ENCODE assay signal across 8 cellular contexts in genomic region chr13:100673831-100674362, GRCh38. TPM values are rescaled to one million over a fixed set of nuclear protein-coding genes. Genes with fewer than 3 reads are reported as not detected.
A peak's percentile ranks its signal among the peaks of the same experiment; 100 is the strongest.
DNase-seq lines count a peak whose midpoint lies in the region; ATAC-seq and TF ChIP-seq lines count a peak whose summit lies in the region.

No MANE protein-coding gene starts in this region.

- peak; percentile 9 to 18 for ATAC-seq in CD4-positive, CD25-positive, alpha-beta regulatory T cell (ENCODE audit: low read depth in 2 of 2)
- ATAC-seq in GM19328 (IDR thresholded peaks at IDR 0.05; ENCODE audit: unreplicated experiment) (peak; percentile 9), HG03378 (IDR thresholded peaks at IDR 0.05; ENCODE audit: unreplicated experiment) (peak; percentile 51)

- no peak overlapping the region for H2AFZ ChIP-seq in OCI-LY7 (ENCODE audit: low read length)

- peak overlapping the region; percentile 86 for H3K4me3 ChIP-seq in CD4-positive, CD25-positive, alpha-beta regulatory T cell (ENCODE audit: low read depth, low read length)
- peak overlapping the region; percentile 67 for H3K4me3 ChIP-seq in OCI-LY7 (ENCODE audit: low read depth, low read length, poor library complexity, severe bottlenecking)

- TF ChIP-seq CTCF in OCI-LY7 (conservative IDR thresholded peaks at IDR 0.05; ENCODE audit: low read length) (no peak), nephron progenitor cell (IDR thresholded peaks at IDR 0.05) (no peak)

- H4K20me1 ChIP-seq in OCI-LY7 (ENCODE audit: insufficient read depth, low read length), result no peaks in the 10 kb centered on the region

- H3K36me3 ChIP-seq in CD4-positive, CD25-positive, alpha-beta regulatory T cell (ENCODE audit: control insufficient read depth, insufficient read depth, low read length), result peaks cover 7% of the 10 kb centered on the region
- H3K36me3 ChIP-seq in OCI-LY7 (ENCODE audit: insufficient read depth, low read length), result no peaks in the 10 kb centered on the region

- POLR2A ChIA-PET in OCI-LY7 (lab: Charles Lee), result no interaction called here

- peaks cover 9% of the 10 kb centered on the region for H3K27me3 Mint-ChIP-seq in CD4-positive, CD25-positive, alpha-beta regulatory T cell
- H3K27me3 Mint-ChIP-seq in nephron progenitor cell (ENCODE audit: low read depth, poor library complexity), result peaks cover 17% of the 10 kb centered on the region

- peak overlapping the region; percentile 80 to 93 (median 92) for H3K27ac Mint-ChIP-seq in CD4-positive, CD25-positive, alpha-beta regulatory T cell
- H3K27ac Mint-ChIP-seq in nephron progenitor cell, result peak overlapping the region; percentile 97

- peaks cover 9% of the 10 kb centered on the region for H3K36me3 Mint-ChIP-seq in CD4-positive, CD25-positive, alpha-beta regulatory T cell
- H3K36me3 Mint-ChIP-seq in nephron progenitor cell (ENCODE audit: low read depth), result peaks cover 9% of the 10 kb centered on the region

- peaks cover 20 to 34% (median 28%) of the 10 kb centered on the region in 4 donors for H3K4me1 Mint-ChIP-seq in CD4-positive, CD25-positive, alpha-beta regulatory T cell
- H3K4me1 Mint-ChIP-seq in nephron progenitor cell, result peaks cover 44% of the 10 kb centered on the region

- DNase-seq in CD4-positive, CD25-positive, alpha-beta regulatory T cell, result peak; percentile 19 to 71 (median 34)
- DNase-seq in OCI-LY7 (ENCODE audit: low spot score) (peak; percentile 11), fibroblast of the conjunctiva (ENCODE audit: low read depth) (peak; percentile 59), nephron progenitor cell (no peak)
- peak; percentile 40 for DNase-seq in activated effector memory CD4-positive, alpha-beta T cell treated with Interleukin-2 at 50 U/mL for 16 hours

- no peaks in the 10 kb centered on the region for H3K9me3 Mint-ChIP-seq in CD4-positive, CD25-positive, alpha-beta regulatory T cell
- H3K9me3 Mint-ChIP-seq in nephron progenitor cell, result peaks cover 12% of the 10 kb centered on the region

- BruUV-seq in OCI-LY7 (replicated peaks; lab: Mats Ljungman, UMichigan), result no TSS peak

- peak overlapping the region; percentile 93 for H3K4me2 ChIP-seq in OCI-LY7 (ENCODE audit: low read length)

- H3K4me3 Mint-ChIP-seq in CD4-positive, CD25-positive, alpha-beta regulatory T cell, result peak overlapping the region; percentile 93 to 97 (median 96)
- H3K4me3 Mint-ChIP-seq in nephron progenitor cell, result peak overlapping the region; percentile 99

- intact Hi-C loops in OCI-LY7 (cut with micrococcal nuclease; ENCODE audit: unreplicated experiment), result loop anchor here (10.0 kb wide), 1 partner anchor 1069 kb away; the partner anchor contains the start of gene CLYBL

- H3K4me1 ChIP-seq in CD4-positive, CD25-positive, alpha-beta regulatory T cell (ENCODE audit: control insufficient read depth, insufficient read depth, low read length, poor library complexity, severe bottlenecking), result peaks cover 20% of the 10 kb centered on the region
- no peaks in the 10 kb centered on the region for H3K4me1 ChIP-seq in OCI-LY7 (ENCODE audit: insufficient read depth, low read length, poor library complexity, severe bottlenecking)

- no peaks in the 10 kb centered on the region for H3K9me3 ChIP-seq in CD4-positive, CD25-positive, alpha-beta regulatory T cell (ENCODE audit: control insufficient read depth in 2 of 2, low read length in 2 of 2)
- no peaks in the 10 kb centered on the region for H3K9me3 ChIP-seq in OCI-LY7 (ENCODE audit: low read length)

- no peaks in the 10 kb centered on the region for H3K79me2 ChIP-seq in OCI-LY7 (ENCODE audit: insufficient read depth, low read depth, low read length)

- H3K9me2 ChIP-seq in OCI-LY7 (ENCODE audit: insufficient read depth, low read length), result no peaks in the 10 kb centered on the region

- H3K27ac ChIP-seq in CD4-positive, CD25-positive, alpha-beta regulatory T cell (ENCODE audit: insufficient read depth, low read length, poor library complexity, severe bottlenecking), result no peak overlapping the region
- H3K27ac ChIP-seq in OCI-LY7 (ENCODE audit: low read depth, low read length, poor library complexity, severe bottlenecking), result no peak overlapping the region
- H3K27ac ChIP-seq in temporal lobe (ENCODE audit: low read depth, low read length), result peak overlapping the region; percentile 97

- CTCF ChIA-PET in OCI-LY7 (lab: Charles Lee; ENCODE audit: unreplicated experiment), result no interaction called here

- no peaks in the 10 kb centered on the region for H3K27me3 ChIP-seq in CD4-positive, CD25-positive, alpha-beta regulatory T cell (ENCODE audit: control insufficient read depth, insufficient read depth, low read length)

RNA-seq across cellular contexts. Expression of gene TMTC4, which starts 0.7 kb away (rescaled TPM):
- 10.5 TPM for total RNA-seq in CD4-positive, CD25-positive, alpha-beta regulatory T cell
- 1 to 10 TPM; 2.5 to 5.5 (median 4.8) TPM for polyA plus RNA-seq in CD4-positive, CD25-positive, alpha-beta regulatory T cell
- total RNA-seq in OCI-LY7 (2014; rRNA removed; shearing (Covaris generic)), result 19.8 and 24.9 TPM in 2 replicates
- total RNA-seq in OCI-LY7 (2022), result 15.7 and 19.4 TPM in 2 replicates
- total RNA-seq in temporal lobe, result 52.1 TPM
